In the genomic region with DNA sequence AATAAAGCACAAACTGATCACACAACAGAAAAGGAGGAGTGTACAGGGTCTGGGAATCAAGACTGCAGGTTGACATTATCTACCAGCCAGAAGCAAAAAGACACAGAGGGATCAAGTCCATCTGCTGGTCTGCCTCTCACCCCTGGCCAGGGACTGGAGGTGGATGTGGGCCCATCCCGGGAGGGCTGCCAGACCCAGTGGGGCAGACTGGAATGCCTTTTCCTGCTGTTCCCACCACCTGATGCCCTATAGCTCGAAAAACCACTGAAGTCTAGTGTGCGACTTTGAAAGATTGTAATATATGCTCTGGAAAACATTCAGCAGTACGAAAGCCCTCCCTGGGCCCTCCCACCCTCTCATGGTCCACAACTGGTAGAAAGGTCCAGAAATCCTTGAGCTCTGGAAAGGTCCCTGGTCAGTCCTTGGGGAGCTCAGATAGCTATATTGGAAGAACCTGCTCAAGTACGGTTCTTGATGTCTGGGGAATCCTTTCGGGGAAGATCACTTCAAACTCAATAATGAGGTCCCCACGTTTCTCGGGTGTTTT, we compare ENCODE assay signal across 1 cellular context.
A peak's percentile ranks its signal among the peaks of the same experiment; 100 is the strongest.
TF ChIP-seq lines count a peak whose summit lies in the region.

No MANE protein-coding gene starts in this region.

TF ChIP-seq in HepG2, 621 proteins besides CTCF, POLR2A, EP300 and RAD21:
- TF ChIP-seq KDM1A (CRISPR knock-in tag; IDR thresholded peaks at IDR 0.05) (no peak), TCF12 (IDR thresholded peaks at IDR 0.05) (no peak), TCF12 (CRISPR knock-in tag; IDR thresholded peaks at IDR 0.05) (peak; percentile 30; the same call in 1 of the 2 replicates), AGO1 (IDR thresholded peaks at IDR 0.05; ENCODE audit: low read depth, low read length, poor library complexity, severe bottlenecking) (peak; percentile 99), RBFOX2 (IDR thresholded peaks at IDR 0.05; ENCODE audit: low read depth, low read length) (peak; percentile 41), ZNF775 (CRISPR knock-in tag; IDR thresholded peaks at IDR 0.05; ENCODE audit: borderline replicate concordance) (no peak), LCORL (IDR thresholded peaks at IDR 0.05) (no peak), LCORL (CRISPR knock-in tag; IDR thresholded peaks at IDR 0.05) (0 out of 2 replicates have a peak, but pooled peaks have one; percentile 8), MYC (CRISPR knock-in tag; IDR thresholded peaks at IDR 0.05; ENCODE audit: borderline replicate concordance) (0 out of 2 replicates have a peak, but pooled peaks have one; percentile 4), ZFX (CRISPR knock-in tag; IDR thresholded peaks at IDR 0.05; ENCODE audit: low read depth) (peak; percentile 22; the same call in 1 of the 2 replicates)
